ENCODE assay signal across 10 cellular contexts in the genomic region with DNA sequence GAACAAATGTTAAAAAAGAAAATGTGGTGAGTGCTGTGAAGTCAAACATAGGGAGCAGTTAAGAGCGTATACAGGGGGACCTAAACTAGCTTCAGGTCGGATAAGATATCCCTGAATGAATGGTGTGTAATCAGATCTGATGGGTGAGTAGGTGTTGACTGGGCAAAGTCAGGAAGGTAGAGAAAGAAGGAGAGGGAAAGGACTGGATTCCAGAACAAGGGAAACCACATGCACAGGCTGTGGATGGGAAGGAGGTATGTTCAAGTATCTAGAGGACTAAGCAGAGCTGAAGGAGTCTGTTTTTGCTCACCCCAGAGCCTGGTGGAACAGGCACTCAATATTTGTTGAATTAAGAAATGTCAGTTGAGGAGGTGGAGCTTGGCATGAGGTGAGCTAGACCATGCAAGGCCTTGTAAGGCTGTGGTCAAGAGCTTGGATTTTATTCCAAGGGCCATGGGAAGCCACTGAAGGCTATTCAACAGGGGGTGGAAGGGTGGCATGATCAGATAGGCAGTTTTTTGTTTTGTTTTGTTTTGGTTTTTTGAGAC. TPM values are rescaled to one million over a fixed set of nuclear protein-coding genes. Genes with fewer than 3 reads are reported as not detected.
DNase-seq lines count a peak whose midpoint lies in the region; ATAC-seq, FAIRE-seq and TF ChIP-seq lines count a peak whose summit lies in the region.
"Had no signal": no experiment of that assay in that cellular context is flagged by ENCODE, and none has a peak within 500 bp of the region (broad histone marks: within the 10 kb centered on the region; RNA-seq: fewer than 3 reads in every experiment).

No MANE protein-coding gene starts in this region.

- CTCF ChIA-PET in CD8-positive, alpha-beta memory T cell (lab: Charles Lee), result interaction anchor here (0.8 to 2.8 kb wide), 10 partner anchors 11 to 102 kb away, joined by 3 to 31 read pairs (median 4); partner anchors contain the start of gene TRAPPC3

- H3K4me3 Mint-ChIP-seq in CD8-positive, alpha-beta memory T cell, result no peak overlapping the region
- no peak overlapping the region for H3K4me3 Mint-ChIP-seq in nephron progenitor cell

- intact Hi-C loops in colonic mucosa (cut with DNase I), result loop anchor here (10.0 kb wide), 1 partner anchor 101 kb away; no protein-coding TSS in a partner anchor

- TF ChIP-seq CTCF in colonic mucosa (IDR thresholded peaks at IDR 0.05) (no peak), nephron progenitor cell (IDR thresholded peaks at IDR 0.05) (no peak)

- no peak for FAIRE-seq in RCC 7860 (lab: Jason Lieb, UNC)

- DNase-seq in CD8-positive, alpha-beta memory T cell, result no peak
- DNase-seq in M059J (ENCODE audit: low read depth) (peak; percentile 51), colonic mucosa (no peak), nephron progenitor cell (no peak), RCC 7860 (ENCODE audit: low spot score) (no peak), OCI-M2 (lab: John Stamatoyannopoulos, UW; ENCODE audit: unreplicated experiment) (no peak)
- DNase-seq: head of caudate nucleus, Kasumi-1, occipital lobe had no signal

- no peaks in the 10 kb centered on the region for H3K9me3 Mint-ChIP-seq in CD8-positive, alpha-beta memory T cell
- H3K9me3 Mint-ChIP-seq in nephron progenitor cell, result no peaks in the 10 kb centered on the region

- no peak overlapping the region for H3K9ac ChIP-seq in colonic mucosa (ENCODE audit: low read depth in 2 of 2, low read length in 2 of 2)

- POLR2A ChIA-PET in CD8-positive, alpha-beta memory T cell (lab: Charles Lee), result interaction anchor here (0.6 to 1.6 kb wide), 5 partner anchors 22 to 36 kb away, joined by 3 to 11 read pairs (median 5); partner anchors contain the start of gene MAP7D1

- peaks cover 10 to 17% (median 15%) of the 10 kb centered on the region in 3 donors for H3K4me1 Mint-ChIP-seq in CD8-positive, alpha-beta memory T cell
- H3K4me1 Mint-ChIP-seq in nephron progenitor cell, result peaks cover 35% of the 10 kb centered on the region

- peaks cover 17% of the 10 kb centered on the region for H3K36me3 ChIP-seq in CD8-positive, alpha-beta memory T cell (ENCODE audit: insufficient read depth, low read length)
- H3K36me3 ChIP-seq in colonic mucosa, result no peaks in the 10 kb centered on the region

- H3K27me3 ChIP-seq in CD8-positive, alpha-beta memory T cell (ENCODE audit: insufficient read depth, low read length, poor library complexity, severe bottlenecking), result no peaks in the 10 kb centered on the region
- no peaks in the 10 kb centered on the region for H3K27me3 ChIP-seq in colonic mucosa

- ATAC-seq in GM21786 (IDR thresholded peaks at IDR 0.05; ENCODE audit: unreplicated experiment), result no peak

- H3K27ac Mint-ChIP-seq in CD8-positive, alpha-beta memory T cell, result peak overlapping the region in 5 of 8 donors; percentile 30 to 93 (median 48)
- peak overlapping the region; percentile 26 for H3K27ac Mint-ChIP-seq in nephron progenitor cell

- no peak overlapping the region for H3K4me3 ChIP-seq in CD8-positive, alpha-beta memory T cell (ENCODE audit: low read length)
- no peak overlapping the region for H3K4me3 ChIP-seq in colonic mucosa

- peaks cover 5% of the 10 kb centered on the region for H3K4me1 ChIP-seq in CD8-positive, alpha-beta memory T cell (ENCODE audit: insufficient read depth, low read length)
- H3K4me1 ChIP-seq in colonic mucosa, result peaks cover 6% of the 10 kb centered on the region

- peaks cover 0 to 36% (median 6%) of the 10 kb centered on the region in 3 donors for H3K36me3 Mint-ChIP-seq in CD8-positive, alpha-beta memory T cell
- H3K36me3 Mint-ChIP-seq in nephron progenitor cell (ENCODE audit: low read depth), result peaks cover 41% of the 10 kb centered on the region

- peaks cover 0 to 1% of the 10 kb centered on the region in 2 donors for H3K27me3 Mint-ChIP-seq in CD8-positive, alpha-beta memory T cell
- H3K27me3 Mint-ChIP-seq in nephron progenitor cell (ENCODE audit: low read depth, poor library complexity), result peaks cover 12% of the 10 kb centered on the region

- H3K27ac ChIP-seq in CD8-positive, alpha-beta memory T cell (ENCODE audit: low read depth, low read length), result no peak overlapping the region
- H3K27ac ChIP-seq in colonic mucosa, result peak overlapping the region; percentile 11

- H3K9me3 ChIP-seq in CD8-positive, alpha-beta memory T cell (ENCODE audit: low read length), result no peaks in the 10 kb centered on the region
- no peaks in the 10 kb centered on the region for H3K9me3 ChIP-seq in colonic mucosa

RNA-seq across cellular contexts. Expression of gene MAP7D1, which starts 27.4 kb away (rescaled TPM):
- 100 to 1,000 TPM; 183 to 185 TPM for total RNA-seq in CD8-positive, alpha-beta memory T cell
- 55.4 TPM for polyA plus RNA-seq in CD8-positive, alpha-beta memory T cell
- 176 and 265 TPM in 2 replicates for total RNA-seq in M059J (2014; rRNA removed; shearing (Covaris generic))
- 10 to 100 TPM; 37.7 to 50.0 TPM for total RNA-seq in colonic mucosa

RNA-seq across cellular contexts. Expression of gene TRAPPC3, which starts 34.1 kb away (rescaled TPM):
- total RNA-seq in CD8-positive, alpha-beta memory T cell, result 10 to 100 TPM; 61.7 to 63.1 TPM
- polyA plus RNA-seq in CD8-positive, alpha-beta memory T cell, result 117 TPM
- 132 and 147 TPM in 2 replicates for total RNA-seq in M059J (2014; rRNA removed; shearing (Covaris generic))
- total RNA-seq in colonic mucosa, result 10 to 100 TPM; 59.0 to 60.6 TPM

RNA-seq across cellular contexts. Expression of gene THRAP3, which starts 40.9 kb away (rescaled TPM):
- 100 to 1,000 TPM; 167 to 168 TPM for total RNA-seq in CD8-positive, alpha-beta memory T cell
- polyA plus RNA-seq in CD8-positive, alpha-beta memory T cell, result 100 TPM
- 67.3 and 67.4 TPM in 2 replicates for total RNA-seq in M059J (2014; rRNA removed; shearing (Covaris generic))
- total RNA-seq in colonic mucosa, result 100 to 1,000 TPM in 1 of 2 donors, 10 to 100 TPM in 1; 81.0 to 103 TPM

RNA-seq across cellular contexts. Expression of gene COL8A2, which starts 58.4 kb away (rescaled TPM):
- total RNA-seq in CD8-positive, alpha-beta memory T cell, result under 1 TPM; 0.07 to 0.18 TPM
- not detected for polyA plus RNA-seq in CD8-positive, alpha-beta memory T cell
- total RNA-seq in M059J (2014; rRNA removed; shearing (Covaris generic)), result 1.7 and 2.2 TPM in 2 replicates
- 1 to 10 TPM; 1.1 to 2.1 TPM for total RNA-seq in colonic mucosa
